ENCODE assay signal across 15 cellular contexts in the genomic region with DNA sequence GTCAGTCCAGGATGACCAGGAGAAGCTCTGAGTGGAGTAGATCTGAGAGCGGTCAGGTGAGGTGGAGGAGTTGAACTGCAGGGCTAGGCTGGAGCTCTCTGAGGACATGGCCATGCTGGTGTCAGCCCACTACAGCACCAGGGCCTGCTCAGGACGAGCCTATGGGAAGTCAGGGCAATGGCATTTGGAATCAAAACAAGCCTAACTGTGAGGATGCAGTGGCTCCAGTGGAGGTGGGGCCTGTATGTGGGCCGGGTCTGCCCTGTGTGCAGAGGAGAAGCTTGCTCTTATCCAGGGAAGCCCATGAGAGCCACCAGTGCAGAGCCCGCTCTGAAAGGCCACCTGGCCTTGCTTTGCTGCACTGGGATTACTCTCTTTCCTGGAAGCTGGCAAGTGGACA.
DNase-seq lines count a peak whose midpoint lies in the region; ATAC-seq and TF ChIP-seq lines count a peak whose summit lies in the region.
"Had no signal": no experiment of that assay in that cellular context is flagged by ENCODE, and none has a peak within 500 bp of the region (broad histone marks: within the 10 kb centered on the region; RNA-seq: fewer than 3 reads in every experiment).

No MANE protein-coding gene starts in this region.

- peak; percentile 26 for DNase-seq in DMS53 (lab: John Stamatoyannopoulos, UW)
- DNase-seq in DMS53 treated with DMSO at 0.1 percent for 48 hours (lab: John Stamatoyannopoulos, UW; ENCODE audit: unreplicated experiment): no peak
- DNase-seq in choroid plexus epithelial cell (ENCODE audit: low read depth): peak; percentile 5
- no peak for DNase-seq in effector CD4-positive, alpha-beta T cell
- no peak for DNase-seq in NCI-H2196 treated with DMSO at 0.1 percent for 48 hours (lab: John Stamatoyannopoulos, UW; ENCODE audit: unreplicated experiment)
- DNase-seq: CD8-positive, alpha-beta T cell; GOT3; NCI-H1092 treated with DMSO at 0.1 percent for 48 hours; NCI-H2081 treated with DMSO at 0.1 percent for 48 hours; NCI-H524 had no signal

- peaks cover 39% of the 10 kb centered on the region for H3K27me3 Mint-ChIP-seq in nephron (ENCODE audit: low read depth)

- peak overlapping the region in 1 of 3 experiments; percentile 11 for H3K4me3 Mint-ChIP-seq in nephron
- H3K4me3 Mint-ChIP-seq: CD8-positive, alpha-beta T cell had no signal

- ATAC-seq in GM18511 (IDR thresholded peaks at IDR 0.05; ENCODE audit: unreplicated experiment): no peak
- ATAC-seq in HG02981 (IDR thresholded peaks at IDR 0.05; ENCODE audit: unreplicated experiment): no peak
- ATAC-seq: CD8-positive, alpha-beta T cell had no signal

- peak overlapping the region; percentile 34 to 81 (median 48) for H3K27ac Mint-ChIP-seq in nephron
- H3K27ac Mint-ChIP-seq: CD8-positive, alpha-beta T cell had no signal

- no peak overlapping the region for H3K4me3 ChIP-seq in choroid plexus epithelial cell (ENCODE audit: low read depth, low read length)
- H3K4me3 ChIP-seq: BLaER1, SJSA1 had no signal

- H3K9me3 Mint-ChIP-seq in nephron: no peaks in the 10 kb centered on the region
- H3K9me3 Mint-ChIP-seq: CD8-positive, alpha-beta T cell had no signal

- no peaks in the 10 kb centered on the region for H3K36me3 Mint-ChIP-seq in nephron (ENCODE audit: low read depth)
- H3K36me3 Mint-ChIP-seq: CD8-positive, alpha-beta T cell had no signal

- no peak for TF ChIP-seq CTCF in choroid plexus epithelial cell (conservative IDR thresholded peaks at IDR 0.05; ENCODE audit: low read depth, low read length)
- TF ChIP-seq CTCF in nephron (IDR thresholded peaks at IDR 0.05; ENCODE audit: unreplicated experiment in 3 of 3): no peak

- peaks cover 71% of the 10 kb centered on the region for H3K4me1 Mint-ChIP-seq in nephron

Comparison
In these comparisons a context has a peak if more than half of its experiments do, and no peak if none do; other contexts are left out.
1. DNase-seq: peak in DMS53 (single experiment) and choroid plexus epithelial cell (single experiment); none in DMS53 treated with DMSO at 0.1 percent for 48 hours (single experiment), effector CD4-positive, alpha-beta T cell (single experiment) and NCI-H2196 treated with DMSO at 0.1 percent for 48 hours (single experiment).